ENCODE assay signal across 1 cellular context in genomic region chrX:65595460-65595876, GRCh38.
TF ChIP-seq lines count a peak whose summit lies in the region.

No MANE protein-coding gene starts in this region.

TF ChIP-seq in GM23338, 12 proteins besides CTCF, POLR2A, EP300 and RAD21 (continued from another document):
- TF ChIP-seq, protein P1, sequence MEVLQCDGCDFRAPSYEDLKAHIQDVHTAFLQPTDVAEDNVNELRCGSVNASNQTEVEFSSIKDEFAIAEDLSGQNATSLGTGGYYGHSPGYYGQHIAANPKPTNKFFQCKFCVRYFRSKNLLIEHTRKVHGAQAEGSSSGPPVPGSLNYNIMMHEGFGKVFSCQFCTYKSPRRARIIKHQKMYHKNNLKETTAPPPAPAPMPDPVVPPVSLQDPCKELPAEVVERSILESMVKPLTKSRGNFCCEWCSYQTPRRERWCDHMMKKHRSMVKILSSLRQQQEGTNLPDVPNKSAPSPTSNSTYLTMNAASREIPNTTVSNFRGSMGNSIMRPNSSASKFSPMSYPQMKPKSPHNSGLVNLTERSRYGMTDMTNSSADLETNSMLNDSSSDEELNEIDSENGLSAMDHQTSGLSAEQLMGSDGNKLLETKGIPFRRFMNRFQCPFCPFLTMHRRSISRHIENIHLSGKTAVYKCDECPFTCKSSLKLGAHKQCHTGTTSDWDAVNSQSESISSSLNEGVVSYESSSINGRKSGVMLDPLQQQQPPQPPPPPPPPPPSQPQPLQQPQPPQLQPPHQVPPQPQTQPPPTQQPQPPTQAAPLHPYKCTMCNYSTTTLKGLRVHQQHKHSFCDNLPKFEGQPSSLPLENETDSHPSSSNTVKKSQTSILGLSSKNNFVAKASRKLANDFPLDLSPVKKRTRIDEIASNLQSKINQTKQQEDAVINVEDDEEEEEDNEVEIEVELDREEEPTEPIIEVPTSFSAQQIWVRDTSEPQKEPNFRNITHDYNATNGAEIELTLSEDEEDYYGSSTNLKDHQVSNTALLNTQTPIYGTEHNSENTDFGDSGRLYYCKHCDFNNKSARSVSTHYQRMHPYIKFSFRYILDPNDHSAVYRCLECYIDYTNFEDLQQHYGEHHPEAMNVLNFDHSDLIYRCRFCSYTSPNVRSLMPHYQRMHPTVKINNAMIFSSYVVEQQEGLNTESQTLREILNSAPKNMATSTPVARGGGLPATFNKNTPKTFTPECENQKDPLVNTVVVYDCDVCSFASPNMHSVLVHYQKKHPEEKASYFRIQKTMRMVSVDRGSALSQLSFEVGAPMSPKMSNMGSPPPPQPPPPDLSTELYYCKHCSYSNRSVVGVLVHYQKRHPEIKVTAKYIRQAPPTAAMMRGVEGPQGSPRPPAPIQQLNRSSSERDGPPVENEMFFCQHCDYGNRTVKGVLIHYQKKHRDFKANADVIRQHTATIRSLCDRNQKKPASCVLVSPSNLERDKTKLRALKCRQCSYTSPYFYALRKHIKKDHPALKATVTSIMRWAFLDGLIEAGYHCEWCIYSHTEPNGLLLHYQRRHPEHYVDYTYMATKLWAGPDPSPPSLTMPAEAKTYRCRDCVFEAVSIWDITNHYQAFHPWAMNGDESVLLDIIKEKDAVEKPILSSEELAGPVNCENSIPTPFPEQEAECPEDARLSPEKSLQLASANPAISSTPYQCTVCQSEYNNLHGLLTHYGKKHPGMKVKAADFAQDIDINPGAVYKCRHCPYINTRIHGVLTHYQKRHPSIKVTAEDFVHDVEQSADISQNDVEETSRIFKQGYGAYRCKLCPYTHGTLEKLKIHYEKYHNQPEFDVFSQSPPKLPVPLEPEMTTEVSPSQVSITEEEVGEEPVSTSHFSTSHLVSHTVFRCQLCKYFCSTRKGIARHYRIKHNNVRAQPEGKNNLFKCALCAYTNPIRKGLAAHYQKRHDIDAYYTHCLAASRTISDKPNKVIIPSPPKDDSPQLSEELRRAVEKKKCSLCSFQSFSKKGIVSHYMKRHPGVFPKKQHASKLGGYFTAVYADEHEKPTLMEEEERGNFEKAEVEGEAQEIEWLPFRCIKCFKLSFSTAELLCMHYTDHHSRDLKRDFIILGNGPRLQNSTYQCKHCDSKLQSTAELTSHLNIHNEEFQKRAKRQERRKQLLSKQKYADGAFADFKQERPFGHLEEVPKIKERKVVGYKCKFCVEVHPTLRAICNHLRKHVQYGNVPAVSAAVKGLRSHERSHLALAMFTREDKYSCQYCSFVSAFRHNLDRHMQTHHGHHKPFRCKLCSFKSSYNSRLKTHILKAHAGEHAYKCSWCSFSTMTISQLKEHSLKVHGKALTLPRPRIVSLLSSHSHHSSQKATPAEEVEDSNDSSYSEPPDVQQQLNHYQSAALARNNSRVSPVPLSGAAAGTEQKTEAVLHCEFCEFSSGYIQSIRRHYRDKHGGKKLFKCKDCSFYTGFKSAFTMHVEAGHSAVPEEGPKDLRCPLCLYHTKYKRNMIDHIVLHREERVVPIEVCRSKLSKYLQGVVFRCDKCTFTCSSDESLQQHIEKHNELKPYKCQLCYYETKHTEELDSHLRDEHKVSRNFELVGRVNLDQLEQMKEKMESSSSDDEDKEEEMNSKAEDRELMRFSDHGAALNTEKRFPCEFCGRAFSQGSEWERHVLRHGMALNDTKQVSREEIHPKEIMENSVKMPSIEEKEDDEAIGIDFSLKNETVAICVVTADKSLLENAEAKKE (CRISPR knock-in tag; IDR thresholded peaks at IDR 0.05) = no peak
TF ChIP-seq in GM23338: peak in this region for 0.
